In the genomic region with DNA sequence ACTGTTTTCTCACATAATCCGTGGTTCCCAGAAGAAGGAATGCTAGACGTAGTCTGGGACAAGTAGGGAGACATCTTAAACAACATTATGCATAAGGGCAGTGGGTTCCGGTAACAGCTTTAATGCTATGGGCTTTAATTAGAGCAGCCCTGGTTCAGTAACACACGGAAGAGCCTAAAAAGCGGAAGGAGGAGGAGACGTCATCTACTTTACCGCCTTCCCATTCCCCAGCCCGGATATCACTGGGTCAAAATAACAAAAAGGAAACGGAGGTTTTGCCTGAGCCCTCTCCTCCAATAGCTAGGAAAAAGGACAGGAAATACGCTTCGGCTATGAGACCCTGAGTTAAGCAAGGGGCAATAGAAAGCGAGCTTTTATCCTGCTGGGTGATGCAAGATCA, we compare ENCODE assay signal across 23 cellular contexts.
DNase-seq lines count a peak whose midpoint lies in the region; ATAC-seq and TF ChIP-seq lines count a peak whose summit lies in the region.
"Had no signal": no experiment of that assay in that cellular context is flagged by ENCODE, and none has a peak within 500 bp of the region (broad histone marks: within the 10 kb centered on the region; RNA-seq: fewer than 3 reads in every experiment).

No MANE protein-coding gene starts in this region.

- H3K27ac Mint-ChIP-seq in activated B cell treated with CpG ODN at 0.5 μM for 24 hours: no peak overlapping the region
- peak overlapping the region in 3 of 10 donors; percentile 18 to 35 (median 27) for H3K27ac Mint-ChIP-seq in naive thymus-derived CD8-positive, alpha-beta T cell
- H3K27ac Mint-ChIP-seq: endodermal cell; IgD-negative memory B cell; T-helper 2 cell treated with Interferon-gamma antibody and Interleukin-4, amounts not matched to agents 5 μg/mL and 100 μg/mL, for 36 hours had no signal

- H2AFZ ChIP-seq in GM23248: peak overlapping the region; percentile 96

- no peaks in the 10 kb centered on the region for H3K9me2 ChIP-seq in GM23248 (ENCODE audit: insufficient read depth)

- H3K4me1 Mint-ChIP-seq in activated T-cell treated with anti-CD3 and anti-CD28 coated beads, Interleukin-2, amount 50 U/mL, for 4 hours (ENCODE audit: low read depth): no peaks in the 10 kb centered on the region
- no peaks in the 10 kb centered on the region for H3K4me1 Mint-ChIP-seq in activated B cell treated with CpG ODN at 0.5 μM for 24 hours
- no peaks in the 10 kb centered on the region for H3K4me1 Mint-ChIP-seq in naive thymus-derived CD8-positive, alpha-beta T cell
- H3K4me1 Mint-ChIP-seq: endodermal cell, IgD-negative memory B cell had no signal

- POLR2A ChIA-PET in activated B cell treated with CpG ODN at 0.5 μM for 24 hours (lab: Charles Lee): no interaction called here
- POLR2A ChIA-PET in naive thymus-derived CD8-positive, alpha-beta T cell (lab: Charles Lee): no interaction called here

- H3K4me3 Mint-ChIP-seq in activated T-cell treated with anti-CD3 and anti-CD28 coated beads, Interleukin-2, amount 50 U/mL, for 4 hours: peak overlapping the region; percentile 51
- H3K4me3 Mint-ChIP-seq in activated B cell treated with CpG ODN at 0.5 μM for 24 hours: peak overlapping the region; percentile 53
- peak overlapping the region in 6 of 10 donors; percentile 28 to 79 (median 56) for H3K4me3 Mint-ChIP-seq in naive thymus-derived CD8-positive, alpha-beta T cell
- H3K4me3 Mint-ChIP-seq: endodermal cell, IgD-negative memory B cell had no signal

- CTCF ChIA-PET in activated B cell treated with CpG ODN at 0.5 μM for 24 hours (lab: Charles Lee): no interaction called here

- no peak for ATAC-seq in activated T-cell treated with anti-CD3 and anti-CD28 coated beads, Interleukin-2, amount 50 U/mL, for 4 hours
- ATAC-seq in activated B cell treated with CpG ODN at 0.5 μM for 24 hours (ENCODE audit: low read depth): no peak
- ATAC-seq in naive thymus-derived CD8-positive, alpha-beta T cell: peak in 1 of 2 donors; percentile 45
- no peak for ATAC-seq in HG03135 (IDR thresholded peaks at IDR 0.05; ENCODE audit: unreplicated experiment)
- ATAC-seq in GM18873 (IDR thresholded peaks at IDR 0.05; ENCODE audit: low FRiP score, unreplicated experiment): no peak
- ATAC-seq: gastrocnemius medialis, SK-N-SH treated with all-trans-retinoic acid at 6 μM for 48 hours had no signal

- H3K36me3 Mint-ChIP-seq in activated T-cell treated with anti-CD3 and anti-CD28 coated beads, Interleukin-2, amount 50 U/mL, for 4 hours (ENCODE audit: insufficient read depth): no peaks in the 10 kb centered on the region
- no peaks in the 10 kb centered on the region for H3K36me3 Mint-ChIP-seq in activated B cell treated with CpG ODN at 0.5 μM for 24 hours (ENCODE audit: low read depth)
- no peaks in the 10 kb centered on the region for H3K36me3 Mint-ChIP-seq in naive thymus-derived CD8-positive, alpha-beta T cell
- H3K36me3 Mint-ChIP-seq: IgD-negative memory B cell had no signal

- DNase-seq in activated T-cell treated with anti-CD3 and anti-CD28 coated beads, Interleukin-2, amount 50 U/mL, for 4 hours: no peak
- no peak for DNase-seq in activated T-cell treated with anti-CD3 and anti-CD28 coated beads for 4 hours
- peak; percentile 37 for DNase-seq in GM23248
- no peak for DNase-seq in activated B cell treated with CpG ODN at 0.5 μM for 24 hours
- no peak for DNase-seq in naive thymus-derived CD8-positive, alpha-beta T cell
- DNase-seq in BE2C: no peak
- DNase-seq: activated CD4-positive, CD25-positive, alpha-beta regulatory T cell treated with anti-CD3 and anti-CD28 coated beads, Interleukin-2, amount 50 U/mL, for 72 hours; endodermal cell; esophagus squamous epithelium; gastrocnemius medialis; NCI-H2171; NCI-H524 treated with DMSO at 0.1 percent for 48 hours; stimulated activated CD4-positive, alpha-beta T cell treated with anti-CD3 and anti-CD28 coated beads, Interleukin-1b, Interleukin-23, amount 100 ng/mL, for 48 hours had no signal

- H3K4me2 ChIP-seq in GM23248 (ENCODE audit: unreplicated experiment): peak overlapping the region; percentile 85
- H3K4me2 ChIP-seq: BLaER1 treated with 17β-estradiol and CSF1 and Interleukin-3, amounts not matched to agents 10 nM and 100 nM had no signal

- H3K4me1 ChIP-seq in GM23248 (ENCODE audit: insufficient read depth): no peaks in the 10 kb centered on the region
- no peaks in the 10 kb centered on the region for H3K4me1 ChIP-seq in BE2C
- H3K4me1 ChIP-seq: BLaER1 treated with 17β-estradiol and CSF1 and Interleukin-3, amounts not matched to agents 10 nM and 100 nM; esophagus squamous epithelium; gastrocnemius medialis; prostate gland had no signal

- no peaks in the 10 kb centered on the region for H4K20me1 ChIP-seq in GM23248 (ENCODE audit: insufficient read depth)
- H4K20me1 ChIP-seq: BLaER1 treated with 17β-estradiol and CSF1 and Interleukin-3, amounts not matched to agents 10 nM and 100 nM had no signal

- H3K27me3 Mint-ChIP-seq in activated T-cell treated with anti-CD3 and anti-CD28 coated beads, Interleukin-2, amount 50 U/mL, for 4 hours (ENCODE audit: low read depth): peaks cover 1% of the 10 kb centered on the region
- no peaks in the 10 kb centered on the region for H3K27me3 Mint-ChIP-seq in activated B cell treated with CpG ODN at 0.5 μM for 24 hours
- H3K27me3 Mint-ChIP-seq in naive thymus-derived CD8-positive, alpha-beta T cell: peaks cover 0 to 10% (median 0%) of the 10 kb centered on the region in 5 donors
- H3K27me3 Mint-ChIP-seq: IgD-negative memory B cell had no signal

- intact Hi-C loops in activated B cell treated with CpG ODN at 0.5 μM for 24 hours (cut with micrococcal nuclease): loop anchor here (10.0 kb wide), 1 partner anchor 64 kb away; no protein-coding TSS in a partner anchor

- no peaks in the 10 kb centered on the region for H3K9me3 Mint-ChIP-seq in activated T-cell treated with anti-CD3 and anti-CD28 coated beads, Interleukin-2, amount 50 U/mL, for 4 hours
- no peaks in the 10 kb centered on the region for H3K9me3 Mint-ChIP-seq in activated B cell treated with CpG ODN at 0.5 μM for 24 hours
- H3K9me3 Mint-ChIP-seq in naive thymus-derived CD8-positive, alpha-beta T cell: no peaks in the 10 kb centered on the region
- H3K9me3 Mint-ChIP-seq: endodermal cell; IgD-negative memory B cell; T-helper 2 cell treated with Interferon-gamma antibody and Interleukin-4, amounts not matched to agents 5 μg/mL and 100 μg/mL, for 36 hours had no signal

- H3K27me3 ChIP-seq in GM23248 (replicated peaks; ENCODE audit: insufficient read depth): no peaks in the 10 kb centered on the region
- no peaks in the 10 kb centered on the region for H3K27me3 ChIP-seq in BE2C
- H3K27me3 ChIP-seq: BLaER1 treated with 17β-estradiol and CSF1 and Interleukin-3, amounts not matched to agents 10 nM and 100 nM; esophagus squamous epithelium; gastrocnemius medialis had no signal

- TF ChIP-seq CTCF in activated B cell treated with CpG ODN at 0.5 μM for 24 hours (IDR thresholded peaks at IDR 0.05): no peak
- TF ChIP-seq CTCF in BE2C (IDR thresholded peaks at IDR 0.05; ENCODE audit: low read depth, low read length): no peak

- H3K36me3 ChIP-seq in GM23248 (ENCODE audit: low read depth): no peaks in the 10 kb centered on the region
- H3K36me3 ChIP-seq in BE2C: no peaks in the 10 kb centered on the region
- H3K36me3 ChIP-seq: BLaER1 treated with 17β-estradiol and CSF1 and Interleukin-3, amounts not matched to agents 10 nM and 100 nM; esophagus squamous epithelium; gastrocnemius medialis; prostate gland had no signal

- H3K79me2 ChIP-seq in GM23248 (ENCODE audit: insufficient read depth): no peaks in the 10 kb centered on the region

- H3K9me3 ChIP-seq in GM23248 (ENCODE audit: low read depth) (no peaks in the 10 kb centered on the region), BE2C (no peaks in the 10 kb centered on the region)
- H3K9me3 ChIP-seq: BLaER1 treated with 17β-estradiol and CSF1 and Interleukin-3, amounts not matched to agents 10 nM and 100 nM; esophagus squamous epithelium; gastrocnemius medialis; prostate gland had no signal

- H3K4me3 ChIP-seq in GM23248 (peak overlapping the region; percentile 83), BE2C (ENCODE audit: low read depth, low read length) (no peak overlapping the region)
- H3K4me3 ChIP-seq: BLaER1 treated with 17β-estradiol and CSF1 and Interleukin-3, amounts not matched to agents 10 nM and 100 nM; esophagus squamous epithelium; gastrocnemius medialis; lung; prostate gland had no signal

- H3F3A ChIP-seq in GM23248 (ENCODE audit: insufficient read depth): no peaks in the 10 kb centered on the region

- peak overlapping the region; percentile 84 for H3K9ac ChIP-seq in GM23248
- H3K9ac ChIP-seq: BLaER1 treated with 17β-estradiol and CSF1 and Interleukin-3, amounts not matched to agents 10 nM and 100 nM had no signal

- H3K27ac ChIP-seq in GM23248: peak overlapping the region; percentile 53
- H3K27ac ChIP-seq: BLaER1 treated with 17β-estradiol and CSF1 and Interleukin-3, amounts not matched to agents 10 nM and 100 nM; esophagus squamous epithelium; gastrocnemius medialis; prostate gland; RWPE1; skin epidermis had no signal

- WGBS in GM23248 (ENCODE audit: low coverage in 1 of 2, low lambda C conversion rate in 2 of 2, missing lambda C conversion rate in 2 of 2), 2 experiments: 14 to 17% methylated on average over 6 to 12 of the region's 12 CpGs

- in situ Hi-C loops in GM23248 (cut with MboI): loop anchor here (25.0 kb wide), 1 partner anchor 107 kb away; no protein-coding TSS in a partner anchor
